Comparison of ENCODE assay signal across 24 cellular contexts in genomic region chr21:25577765-25578069, GRCh38. TPM values are rescaled to one million over a fixed set of nuclear protein-coding genes. Genes with fewer than 3 reads are reported as not detected.
DNase-seq lines count a peak whose midpoint lies in the region; ATAC-seq, FAIRE-seq and TF ChIP-seq lines count a peak whose summit lies in the region.
"Had no signal": no experiment of that assay in that cellular context is flagged by ENCODE, and none has a peak within 500 bp of the region (broad histone marks: within the 10 kb centered on the region; RNA-seq: fewer than 3 reads in every experiment).

No MANE protein-coding gene starts in this region.

- intact Hi-C loops in left cardiac atrium (cut with DNase I), result no loop called here

- H3K27ac Mint-ChIP-seq in T-helper 17 cell, result peak overlapping the region; percentile 95
- peak overlapping the region; percentile 98 for H3K27ac Mint-ChIP-seq in activated naive CD8-positive, alpha-beta T cell treated with anti-CD3 and anti-CD28 coated beads for 36 hours
- H3K27ac Mint-ChIP-seq: activated CD4-positive, alpha-beta T cell treated with anti-CD3 and anti-CD28 coated beads, Interleukin-2, amount 10 ng/mL, durations not matched to agents 7 days and 5 days; dendritic cell treated with granulocyte-macrophage colony-stimulating factor and Interleukin-4, amounts not matched to agents 40 ng/mL and 50 ng/mL, for 4 days had no signal

- ATAC-seq in T-helper 17 cell, result no peak
- no peak for ATAC-seq in HG02610 (IDR thresholded peaks at IDR 0.05; ENCODE audit: unreplicated experiment)
- ATAC-seq in left cardiac atrium, result no peak
- ATAC-seq in HG02870 (IDR thresholded peaks at IDR 0.05; ENCODE audit: unreplicated experiment), result no peak
- ATAC-seq: PC-3 had no signal

- H3K9me3 ChIP-seq in T-helper 17 cell (ENCODE audit: control insufficient read depth, low read length, poor library complexity, severe bottlenecking), result no peaks in the 10 kb centered on the region
- H3K9me3 ChIP-seq: transverse colon had no signal

- H3K27me3 Mint-ChIP-seq in T-helper 17 cell, result no peaks in the 10 kb centered on the region
- peaks cover 52% of the 10 kb centered on the region for H3K27me3 Mint-ChIP-seq in activated naive CD8-positive, alpha-beta T cell treated with anti-CD3 and anti-CD28 coated beads for 36 hours
- H3K27me3 Mint-ChIP-seq: activated CD4-positive, alpha-beta T cell treated with anti-CD3 and anti-CD28 coated beads, Interleukin-2, amount 10 ng/mL, durations not matched to agents 7 days and 5 days; dendritic cell treated with granulocyte-macrophage colony-stimulating factor and Interleukin-4, amounts not matched to agents 40 ng/mL and 50 ng/mL, for 4 days had no signal

- no peak for FAIRE-seq in GM12892 (lab: Jason Lieb, UNC)
- FAIRE-seq: small intestine, TTC549 had no signal

- H3K36me3 Mint-ChIP-seq in T-helper 17 cell (ENCODE audit: low read depth), result no peaks in the 10 kb centered on the region
- peaks cover 71% of the 10 kb centered on the region for H3K36me3 Mint-ChIP-seq in activated naive CD8-positive, alpha-beta T cell treated with anti-CD3 and anti-CD28 coated beads for 36 hours

- H3K9me3 Mint-ChIP-seq in activated naive CD8-positive, alpha-beta T cell treated with anti-CD3 and anti-CD28 coated beads for 36 hours, result peaks cover 1% of the 10 kb centered on the region
- H3K9me3 Mint-ChIP-seq: dendritic cell treated with granulocyte-macrophage colony-stimulating factor and Interleukin-4, amounts not matched to agents 40 ng/mL and 50 ng/mL, for 4 days; HFFc6 had no signal

- TF ChIP-seq POLR2A in GM12892 (IDR thresholded peaks at IDR 0.05; ENCODE audit: low read depth, low read length), result 0 out of 2 replicates have a peak, but pooled peaks have one; percentile 6

- H3K4me3 Mint-ChIP-seq in T-helper 17 cell, result peak overlapping the region; percentile 2
- H3K4me3 Mint-ChIP-seq in activated naive CD8-positive, alpha-beta T cell treated with anti-CD3 and anti-CD28 coated beads for 36 hours, result peak overlapping the region; percentile 52
- H3K4me3 Mint-ChIP-seq: activated CD4-positive, alpha-beta T cell treated with anti-CD3 and anti-CD28 coated beads, Interleukin-2, amount 10 ng/mL, durations not matched to agents 7 days and 5 days; dendritic cell treated with granulocyte-macrophage colony-stimulating factor and Interleukin-4, amounts not matched to agents 40 ng/mL and 50 ng/mL, for 4 days; HFFc6 had no signal

- H3K4me1 Mint-ChIP-seq in T-helper 17 cell, result peaks cover 35% of the 10 kb centered on the region
- peaks cover 70% of the 10 kb centered on the region for H3K4me1 Mint-ChIP-seq in activated naive CD8-positive, alpha-beta T cell treated with anti-CD3 and anti-CD28 coated beads for 36 hours

- DNase-seq in DMS53 (lab: John Stamatoyannopoulos, UW) (peak; percentile 6), DMS53 treated with DMSO at 0.1 percent for 48 hours (lab: John Stamatoyannopoulos, UW; ENCODE audit: unreplicated experiment) (no peak), GM12892 (ENCODE audit: insufficient read length) (no peak), T-helper 17 cell (no peak), left cardiac atrium (no peak)
- no peak for DNase-seq in activated naive CD8-positive, alpha-beta T cell treated with anti-CD3 and anti-CD28 coated beads for 36 hours
- DNase-seq: activated CD4-positive, alpha-beta T cell treated with anti-CD3 and anti-CD28 coated beads, Interleukin-2, amount 10 ng/mL, durations not matched to agents 7 days and 5 days; AML-193; anterior cingulate cortex; DND-41; glutamatergic neuron; HFFc6; mammary epithelial cell; NCI-H1092; NCI-H187 treated with DMSO at 0.1 percent for 48 hours; nucleus accumbens; PC-3; Right ventricle myocardium superior; small intestine; transverse colon had no signal

RNA-seq across cellular contexts. Expression of gene MRPL39, which starts 29.6 kb away (rescaled TPM):
- polyA plus RNA-seq in GM12892 (2012; ENCODE audit: missing spikeins), result 85.2 TPM
- total RNA-seq in T-helper 17 cell (1 to 10 TPM; 8.9 to 9.9 TPM), left cardiac atrium (10 to 100 TPM; 37.8 to 39.9 TPM)
- total RNA-seq in activated naive CD8-positive, alpha-beta T cell treated with anti-CD3 and anti-CD28 coated beads for 36 hours, result 10 to 100 TPM; 86.1 to 86.2 TPM
